ENCODE assay signal across 3 cellular contexts in the genomic region with DNA sequence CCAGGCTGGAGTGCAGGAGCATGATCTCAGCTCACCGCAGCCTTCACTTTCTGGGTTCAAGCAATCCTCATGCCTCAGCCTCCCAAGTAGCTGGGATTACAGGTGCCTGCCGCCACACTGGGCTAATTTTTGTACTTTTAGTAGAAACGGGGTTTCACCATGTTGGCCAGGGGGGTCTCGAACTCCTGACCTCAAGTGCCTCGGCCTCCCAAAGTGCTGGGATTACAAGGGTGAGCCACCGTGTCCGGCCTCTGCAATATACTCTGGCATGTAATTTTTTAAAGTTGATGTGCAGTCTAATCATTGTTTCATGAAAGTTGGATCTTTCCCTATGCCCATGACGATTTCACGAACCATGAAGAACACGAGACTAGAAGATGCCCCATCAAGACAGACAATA.
"Had no signal": no experiment of that assay in that cellular context is flagged by ENCODE, and none has a peak within 500 bp of the region (broad histone marks: within the 10 kb centered on the region; RNA-seq: fewer than 3 reads in every experiment).

No MANE protein-coding gene starts in this region.

- H3K4me3 ChIP-seq: GM12878 had no signal

- DNase-seq: GDM1, GF-D8 had no signal

- ATAC-seq: GM12878 had no signal
